8 cellular contexts compared by ENCODE assay signal in the genomic region with DNA sequence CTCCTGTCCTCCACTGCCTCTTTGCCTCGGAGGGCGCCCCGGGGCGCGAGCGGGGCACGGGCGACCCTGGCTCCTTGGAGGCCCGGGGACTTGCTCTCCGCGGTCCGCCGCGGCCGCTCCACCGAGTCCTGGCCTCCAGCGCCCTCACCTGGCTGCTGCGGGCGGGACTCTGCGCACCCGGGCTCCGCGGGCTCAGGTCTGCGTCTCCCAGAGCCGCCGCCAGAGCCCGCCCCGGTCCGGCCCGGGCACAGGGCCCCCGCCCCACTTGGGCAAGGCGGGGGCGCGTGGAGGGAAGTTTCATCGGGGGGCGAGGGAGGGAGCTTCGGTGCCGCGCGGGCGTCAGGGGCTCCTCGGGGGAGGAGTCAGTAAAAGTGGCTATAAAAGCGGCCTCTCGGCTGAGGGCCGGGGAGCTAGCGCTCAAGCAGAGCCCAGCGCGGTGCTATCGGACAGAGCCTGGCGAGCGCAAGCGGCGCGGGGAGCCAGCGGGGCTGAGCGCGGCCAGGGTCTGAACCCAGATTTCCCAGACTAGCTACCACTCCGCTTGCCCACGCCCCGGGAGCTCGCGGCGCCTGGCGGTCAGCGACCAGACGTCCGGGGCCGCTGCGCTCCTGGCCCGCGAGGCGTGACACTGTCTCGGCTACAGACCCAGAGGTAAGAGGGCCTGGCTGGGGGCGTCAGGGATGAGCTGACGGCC. TPM values are rescaled to one million over a fixed set of nuclear protein-coding genes. Genes with fewer than 3 reads are reported as not detected.
A peak's percentile ranks its signal among the peaks of the same experiment; 100 is the strongest.
DNase-seq lines count a peak whose midpoint lies in the region; ATAC-seq and TF ChIP-seq lines count a peak whose summit lies in the region.

A gene with protein sequence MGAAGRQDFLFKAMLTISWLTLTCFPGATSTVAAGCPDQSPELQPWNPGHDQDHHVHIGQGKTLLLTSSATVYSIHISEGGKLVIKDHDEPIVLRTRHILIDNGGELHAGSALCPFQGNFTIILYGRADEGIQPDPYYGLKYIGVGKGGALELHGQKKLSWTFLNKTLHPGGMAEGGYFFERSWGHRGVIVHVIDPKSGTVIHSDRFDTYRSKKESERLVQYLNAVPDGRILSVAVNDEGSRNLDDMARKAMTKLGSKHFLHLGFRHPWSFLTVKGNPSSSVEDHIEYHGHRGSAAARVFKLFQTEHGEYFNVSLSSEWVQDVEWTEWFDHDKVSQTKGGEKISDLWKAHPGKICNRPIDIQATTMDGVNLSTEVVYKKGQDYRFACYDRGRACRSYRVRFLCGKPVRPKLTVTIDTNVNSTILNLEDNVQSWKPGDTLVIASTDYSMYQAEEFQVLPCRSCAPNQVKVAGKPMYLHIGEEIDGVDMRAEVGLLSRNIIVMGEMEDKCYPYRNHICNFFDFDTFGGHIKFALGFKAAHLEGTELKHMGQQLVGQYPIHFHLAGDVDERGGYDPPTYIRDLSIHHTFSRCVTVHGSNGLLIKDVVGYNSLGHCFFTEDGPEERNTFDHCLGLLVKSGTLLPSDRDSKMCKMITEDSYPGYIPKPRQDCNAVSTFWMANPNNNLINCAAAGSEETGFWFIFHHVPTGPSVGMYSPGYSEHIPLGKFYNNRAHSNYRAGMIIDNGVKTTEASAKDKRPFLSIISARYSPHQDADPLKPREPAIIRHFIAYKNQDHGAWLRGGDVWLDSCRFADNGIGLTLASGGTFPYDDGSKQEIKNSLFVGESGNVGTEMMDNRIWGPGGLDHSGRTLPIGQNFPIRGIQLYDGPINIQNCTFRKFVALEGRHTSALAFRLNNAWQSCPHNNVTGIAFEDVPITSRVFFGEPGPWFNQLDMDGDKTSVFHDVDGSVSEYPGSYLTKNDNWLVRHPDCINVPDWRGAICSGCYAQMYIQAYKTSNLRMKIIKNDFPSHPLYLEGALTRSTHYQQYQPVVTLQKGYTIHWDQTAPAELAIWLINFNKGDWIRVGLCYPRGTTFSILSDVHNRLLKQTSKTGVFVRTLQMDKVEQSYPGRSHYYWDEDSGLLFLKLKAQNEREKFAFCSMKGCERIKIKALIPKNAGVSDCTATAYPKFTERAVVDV (N-terminal part only) (plus strand): TSS at position 407 of the 694 bp plus-strand sequence. CDS start 94,510 bp downstream, outside the sequence.

- TF ChIP-seq CTCF in OCI-LY7 (conservative IDR thresholded peaks at IDR 0.05; ENCODE audit: low read length) (peak; percentile 42), heart right ventricle (IDR thresholded peaks at IDR 0.05) (peak; percentile 52 to 86 (median 73))

- H2BK120ac ChIP-seq in trophoblast cell (ENCODE audit: insufficient read depth, low read length, poor library complexity) = no peak within 1 kb of the TSS

- no peak within 1 kb of the TSS for H3K9ac ChIP-seq in trophoblast cell (ENCODE audit: low read length)

- peak; percentile 79 to 93 (median 86) for ATAC-seq in heart right ventricle
- peak; percentile 88 for ATAC-seq in aorta (ENCODE audit: low FRiP score)
- no peak for ATAC-seq in HG03159 (IDR thresholded peaks at IDR 0.05; ENCODE audit: unreplicated experiment)

- no peak within 1 kb of the TSS for H4K91ac ChIP-seq in trophoblast cell (ENCODE audit: low read depth, low read length)

- H3K27ac ChIP-seq in OCI-LY7 (ENCODE audit: low read depth, low read length, poor library complexity, severe bottlenecking) (no peak within 1 kb of the TSS), heart right ventricle (no peak within 1 kb of the TSS), trophoblast cell (ENCODE audit: low read depth, low read length) (no peak within 1 kb of the TSS), aorta (ENCODE audit: low read depth in 1 of 2, low read length in 2 of 2) (no peak within 1 kb of the TSS)

- H3K36me3 ChIP-seq in OCI-LY7 (ENCODE audit: insufficient read depth, low read length) = no peaks in the 10 kb centered on the region
- H3K36me3 ChIP-seq in heart right ventricle = no peaks in the 10 kb centered on the region
- H3K36me3 ChIP-seq in trophoblast cell (ENCODE audit: control insufficient read depth in 1 of 2, insufficient read depth in 2 of 2, low read length in 2 of 2) = no peaks in the 10 kb centered on the region
- H3K36me3 ChIP-seq in aorta (ENCODE audit: control insufficient read depth in 1 of 2, insufficient read depth in 2 of 2, low read length in 1 of 2) = no peaks in the 10 kb centered on the region

- H4K8ac ChIP-seq in trophoblast cell (ENCODE audit: low read depth, low read length) = no peak within 1 kb of the TSS

- H3K4ac ChIP-seq in trophoblast cell (ENCODE audit: low read depth, low read length) = no peak within 1 kb of the TSS

- no peaks in the 10 kb centered on the region for H3K9me2 ChIP-seq in OCI-LY7 (ENCODE audit: insufficient read depth, low read length)

- no peak within 1 kb of the TSS for H3K18ac ChIP-seq in trophoblast cell (ENCODE audit: low read length)

- WGBS in heart right ventricle, 2 donors = 1% methylated on average over 72 to 75 of the region's 75 CpGs
- no CpG with 5 or more reads among the region's 75 CpGs for WGBS in trophoblast cell (ENCODE audit: extremely low coverage, insufficient coverage, insufficient read length)
- WGBS in aorta, 2 donors = 1% methylated on average over 70 to 75 of the region's 75 CpGs

- no peaks in the 10 kb centered on the region for H4K20me1 ChIP-seq in OCI-LY7 (ENCODE audit: insufficient read depth, low read length)

- H3K79me1 ChIP-seq in trophoblast cell (ENCODE audit: low read length) = no peaks in the 10 kb centered on the region

- no TSS peak for BruUV-seq in OCI-LY7 (replicated peaks; lab: Mats Ljungman, UMichigan)

- no peak within 1 kb of the TSS for H2BK12ac ChIP-seq in trophoblast cell (ENCODE audit: low read length)

- peak; percentile 68 for DNase-seq in COR-L47 (lab: John Stamatoyannopoulos, UW)
- DNase-seq in HK-2 (ENCODE audit: unreplicated experiment) = peak; percentile 73
- no peak for DNase-seq in OCI-LY7 (ENCODE audit: low spot score)
- peak; percentile 58 for DNase-seq in amniotic epithelial cell (ENCODE audit: low read depth)
- peak; percentile 49 to 70 for DNase-seq in heart right ventricle
- DNase-seq in trophoblast cell = peak; percentile 72 to 87
- DNase-seq in aorta = peak; percentile 71 to 89

- H3K27me3 ChIP-seq in heart right ventricle = peaks cover 0 to 67% (median 38%) of the 10 kb centered on the region in 7 donors
- peaks cover 11% of the 10 kb centered on the region for H3K27me3 ChIP-seq in trophoblast cell (ENCODE audit: insufficient read depth, low read length)
- no peaks in the 10 kb centered on the region for H3K27me3 ChIP-seq in aorta (ENCODE audit: control insufficient read depth in 1 of 2, insufficient read depth in 2 of 2, low read length in 1 of 2)

- no peak within 1 kb of the TSS for H2AK5ac ChIP-seq in trophoblast cell (ENCODE audit: low read length)

- H3K4me1 ChIP-seq in OCI-LY7 (ENCODE audit: insufficient read depth, low read length, poor library complexity, severe bottlenecking) = no peaks in the 10 kb centered on the region
- H3K4me1 ChIP-seq in heart right ventricle = peaks cover 14 to 53% (median 38%) of the 10 kb centered on the region in 9 donors
- H3K4me1 ChIP-seq in trophoblast cell (ENCODE audit: control insufficient read depth in 1 of 2, insufficient read depth in 2 of 2, low read length in 2 of 2) = peaks cover 4 to 16% of the 10 kb centered on the region in 2 experiments
- no peaks in the 10 kb centered on the region for H3K4me1 ChIP-seq in aorta (ENCODE audit: control insufficient read depth in 1 of 2, insufficient read depth in 2 of 2, low read length in 2 of 2)

- no peak within 1 kb of the TSS for H3K14ac ChIP-seq in trophoblast cell (ENCODE audit: low read length)

- no peak within 1 kb of the TSS for H4K12ac ChIP-seq in trophoblast cell (ENCODE audit: low read depth, low read length)

- no peaks in the 10 kb centered on the region for H3K9me3 ChIP-seq in OCI-LY7 (ENCODE audit: low read length)
- no peaks in the 10 kb centered on the region for H3K9me3 ChIP-seq in heart right ventricle
- H3K9me3 ChIP-seq in trophoblast cell (ENCODE audit: insufficient read depth, low read depth, low read length) = no peaks in the 10 kb centered on the region
- no peaks in the 10 kb centered on the region for H3K9me3 ChIP-seq in aorta (ENCODE audit: control insufficient read depth, low read length)

- H3K23ac ChIP-seq in trophoblast cell (ENCODE audit: low read length) = no peak within 1 kb of the TSS

- no peak within 1 kb of the TSS for H2AFZ ChIP-seq in OCI-LY7 (ENCODE audit: low read length)
- H2AFZ ChIP-seq in trophoblast cell (ENCODE audit: insufficient read depth, low read length, poor library complexity) = peak within 1 kb of the TSS; percentile 37

- POLR2A ChIA-PET in OCI-LY7 (lab: Charles Lee) = no interaction called here

- H3K79me2 ChIP-seq in OCI-LY7 (ENCODE audit: insufficient read depth, low read depth, low read length) (no peaks in the 10 kb centered on the region), trophoblast cell (ENCODE audit: control insufficient read depth, insufficient read depth, low read length, poor library complexity) (no peaks in the 10 kb centered on the region)

- CTCF ChIA-PET in OCI-LY7 (lab: Charles Lee; ENCODE audit: unreplicated experiment) = no interaction called here

- H3K4me3 ChIP-seq in OCI-LY7 (ENCODE audit: low read depth, low read length, poor library complexity, severe bottlenecking) (no peak within 1 kb of the TSS), heart right ventricle (peak within 1 kb of the TSS; percentile 22 to 58 (median 54)), trophoblast cell (ENCODE audit: low read depth, low read length) (peak within 1 kb of the TSS; percentile 74), aorta (ENCODE audit: low read length in 2 of 2) (peak within 1 kb of the TSS; percentile 1 to 38)

- intact Hi-C loops in OCI-LY7 (cut with micrococcal nuclease; ENCODE audit: unreplicated experiment) = loop anchor here (10.0 kb wide), 1 partner anchor 214 kb away; no protein-coding TSS in a partner anchor
- intact Hi-C loops in heart right ventricle (cut with DNase I) = loop anchor here in 9 of 10 donors (2.0 to 5.0 kb wide), 12 partner anchors 142 to 327 kb away; no protein-coding TSS in a partner anchor
- intact Hi-C loops in aorta (cut with DNase I) = loop anchor here (2.0 to 5.0 kb wide), 6 partner anchors 87 to 212 kb away; no protein-coding TSS in a partner anchor

- H2BK5ac ChIP-seq in trophoblast cell (ENCODE audit: low read depth, low read length, poor library complexity) = no peak within 1 kb of the TSS

- no peak within 1 kb of the TSS for H3K4me2 ChIP-seq in OCI-LY7 (ENCODE audit: low read length)
- H3K4me2 ChIP-seq in trophoblast cell (ENCODE audit: low read length) = peak within 1 kb of the TSS; percentile 73

RNA-seq across cellular contexts. Expression of the gene that starts here (rescaled TPM):
- total RNA-seq in OCI-LY7 (2014; rRNA removed; shearing (Covaris generic)) = not detected in 2 replicates
- not detected in 2 replicates for total RNA-seq in OCI-LY7 (2022)
- 1 to 10 TPM in 2 of 10 donors, under 1 TPM in 7, not detected in 1; 0.04 to 1.9 (median 0.34) TPM for total RNA-seq in heart right ventricle
- under 1 TPM; 0.01 to 0.07 TPM for polyA plus RNA-seq in heart right ventricle
- polyA plus RNA-seq in trophoblast cell (2013) = 7.4 and 7.5 TPM in 2 replicates
- 10 to 100 TPM in 1 of 2 donors, 1 to 10 TPM in 1; 7.5 to 12.1 TPM for total RNA-seq in aorta
- under 1 TPM; under 0.01 to 0.10 TPM for polyA plus RNA-seq in aorta
